In genomic region chrY:12846793-12847192, GRCh38 we compare ENCODE assay signal across 8 cellular contexts.
"Had no signal": no experiment of that assay in that cellular context is flagged by ENCODE, and none has a peak within 500 bp of the region (broad histone marks: within the 10 kb centered on the region; RNA-seq: fewer than 3 reads in every experiment).

No MANE protein-coding gene starts in this region.

- H3K4me3 ChIP-seq: GM12878 had no signal

- DNase-seq: GDM1, GF-D8 had no signal

- ATAC-seq: GM12878 had no signal

- FAIRE-seq: G401.6, GM12878, GM12891, GM12892, GM18507, GM19239 had no signal
